Comparison of ENCODE assay signal across 8 cellular contexts in the genomic region with DNA sequence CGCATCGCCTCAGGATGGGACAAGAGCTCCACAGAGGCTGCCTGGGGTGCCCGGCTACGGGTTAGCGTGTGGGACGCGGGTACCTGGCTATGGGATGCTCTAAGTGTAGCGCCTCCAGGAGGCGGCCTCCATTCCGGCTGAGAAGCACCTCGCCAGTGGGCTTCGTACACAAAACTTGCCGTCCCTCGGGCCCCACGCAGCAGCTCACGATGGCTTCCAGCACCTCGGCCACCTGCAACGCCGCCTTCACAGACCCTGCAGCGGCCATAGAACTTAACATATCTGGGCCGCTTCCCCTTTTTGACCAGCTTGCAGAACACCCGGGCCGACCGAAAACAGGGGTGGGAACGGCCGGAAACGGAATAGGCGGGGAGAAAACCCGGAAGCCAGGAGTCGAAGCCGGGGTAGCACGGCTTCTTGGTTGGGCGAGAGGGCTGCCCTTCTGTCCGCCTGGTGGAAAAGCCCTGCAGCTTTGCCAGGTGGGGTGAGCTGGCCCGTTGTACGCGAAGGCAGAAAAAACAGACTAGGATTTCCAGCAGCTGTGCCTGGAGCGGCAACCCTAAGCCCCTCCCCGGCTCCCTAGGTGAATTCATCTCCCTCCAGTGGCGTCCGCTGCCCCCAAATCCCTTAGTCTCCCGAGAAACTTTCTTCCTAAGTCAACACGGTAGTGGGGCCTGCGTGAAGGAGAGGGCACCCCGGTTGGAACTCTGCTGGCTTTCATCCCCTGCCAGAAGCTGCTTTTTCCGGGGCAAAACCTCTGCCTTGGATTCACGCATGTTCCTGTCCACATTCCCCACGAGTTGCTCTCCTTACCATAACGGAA. TPM values are rescaled to one million over a fixed set of nuclear protein-coding genes. Genes with fewer than 3 reads are reported as not detected.
DNase-seq lines count a peak whose midpoint lies in the region; ATAC-seq, FAIRE-seq and TF ChIP-seq lines count a peak whose summit lies in the region.

A gene (minus strand): TSS at position 337 of the 823 bp plus-strand sequence. CDS start 57 bp downstream, at position 280.

- H3K4me3 ChIP-seq in AG09309 (ENCODE audit: control insufficient read depth, low read depth, low read length) (peak within 1 kb of the TSS; percentile 82), keratinocyte (ENCODE audit: control insufficient read depth in 2 of 3, extremely low read depth in 1 of 3, insufficient read depth in 2 of 3, low read depth in 1 of 3, low read length in 3 of 3) (peak within 1 kb of the TSS; percentile 77 to 88 (median 78))

- no peaks in the 10 kb centered on the region for H3K36me3 ChIP-seq in keratinocyte (ENCODE audit: control insufficient read depth in 2 of 2, extremely low read depth in 1 of 2, insufficient read depth in 2 of 2, low read length in 2 of 2)

- H3K27ac ChIP-seq in keratinocyte (ENCODE audit: control insufficient read depth, insufficient read depth, low read length), result peak within 1 kb of the TSS; percentile 79

- H3K79me2 ChIP-seq in keratinocyte (ENCODE audit: control insufficient read depth, insufficient read depth, low read length), result peaks cover 17% of the 10 kb centered on the region

- H2AFZ ChIP-seq in keratinocyte (ENCODE audit: control insufficient read depth, low read length), result peak within 1 kb of the TSS; percentile 75

- ATAC-seq in GM18907 (IDR thresholded peaks at IDR 0.05; ENCODE audit: unreplicated experiment) (peak; percentile 99), HG03159 (IDR thresholded peaks at IDR 0.05; ENCODE audit: unreplicated experiment) (peak; percentile 98)

- peaks cover 16% of the 10 kb centered on the region for H3K4me1 ChIP-seq in keratinocyte (ENCODE audit: control insufficient read depth, extremely low read depth, insufficient read depth, low read length)

- TF ChIP-seq CTCF in AG09309 (IDR thresholded peaks at IDR 0.05; ENCODE audit: control insufficient read depth, insufficient read depth, low read depth, low read length, missing control alignments) (peak; percentile 60), keratinocyte (optimal IDR thresholded peaks at IDR 0.05 in 1 of 3, IDR thresholded peaks at IDR 0.05 in 1 of 3, conservative IDR thresholded peaks at IDR 0.05 in 1 of 3; ENCODE audit: extremely low read depth in 1 of 3, insufficient read depth in 2 of 3, low read length in 3 of 3) (peak; percentile 50 to 74 (median 60))

- DNase-seq in AG09309 (ENCODE audit: low read depth) (peak; percentile 59), NCI-H2227 (lab: John Stamatoyannopoulos, UW; ENCODE audit: unreplicated experiment) (peak; percentile 93), cerebellar cortex (ENCODE audit: low spot score) (peak; percentile 95), keratinocyte (ENCODE audit: low read depth, low spot score) (no peak)
- peak; percentile 71 to 74 (median 73) for DNase-seq in activated CD4-positive, CD25-positive, alpha-beta regulatory T cell (lab: John Stamatoyannopoulos, UW)
- peak; percentile 70 to 74 for DNase-seq in stimulated activated CD4-positive, alpha-beta T cell treated with anti-CD3 and anti-CD28 coated beads, Interleukin-15, amount 100 ng/mL, for 1 hour (ENCODE audit: low read depth in 1 of 2, low spot score in 1 of 2)

- H3K4me2 ChIP-seq in keratinocyte (ENCODE audit: control insufficient read depth, extremely low read depth, insufficient read depth, low read depth, low read length), result peak within 1 kb of the TSS; percentile 74

- no peaks in the 10 kb centered on the region for H3K9me1 ChIP-seq in keratinocyte (ENCODE audit: control insufficient read depth, extremely low read depth, insufficient read depth, low read length)

- no peak for FAIRE-seq in keratinocyte (lab: Jason Lieb, UNC)

- H3K9ac ChIP-seq in keratinocyte (ENCODE audit: control insufficient read depth, extremely low read depth, insufficient read depth, low read length), result peak within 1 kb of the TSS; percentile 85

- no peaks in the 10 kb centered on the region for H3K27me3 ChIP-seq in keratinocyte (ENCODE audit: control insufficient read depth, extremely low read depth, insufficient read depth, low read length)

- no peaks in the 10 kb centered on the region for H3K9me3 ChIP-seq in keratinocyte (ENCODE audit: control insufficient read depth, low read depth, low read length)

- dilution Hi-C loops in keratinocyte (cut with MboI; ENCODE audit: extremely low pct_ligation_motif_present, low sequenced_read_pairs), result no loop called here

- no peaks in the 10 kb centered on the region for H4K20me1 ChIP-seq in keratinocyte (ENCODE audit: control insufficient read depth, extremely low read depth, insufficient read depth, low read length)

RNA-seq across cellular contexts. Expression of the gene that starts here (rescaled TPM):
- polyA plus RNA-seq in keratinocyte, result 4.9 to 11.5 TPM (median 9.1 TPM) in 3 replicates
- 1.9 TPM for polyA plus RNA-seq in keratinocyte (2011; ENCODE audit: low read depth)
- 2.7 and 7.6 TPM in 2 replicates for polyA plus RNA-seq in keratinocyte (2011; cell fraction: cytosol; rRNA removed)
- 10.8 and 15.6 TPM in 2 replicates for polyA plus RNA-seq in keratinocyte (2011; cell fraction: nucleus; rRNA removed)
- 4.2 and 5.0 TPM in 2 replicates for polyA plus RNA-seq in keratinocyte (2012; ENCODE audit: low replicate concordance)
- 0.66 to 7.3 TPM (median 3.7 TPM) in 3 replicates for polyA minus RNA-seq in keratinocyte
- polyA minus RNA-seq in keratinocyte (2011; cell fraction: cytosol; rRNA and poly(A)+ RNA removed), result 5.0 TPM
- 7.5 and 14.4 TPM in 2 replicates for polyA minus RNA-seq in keratinocyte (2011; cell fraction: nucleus; rRNA and poly(A)+ RNA removed)
